In the genomic region with DNA sequence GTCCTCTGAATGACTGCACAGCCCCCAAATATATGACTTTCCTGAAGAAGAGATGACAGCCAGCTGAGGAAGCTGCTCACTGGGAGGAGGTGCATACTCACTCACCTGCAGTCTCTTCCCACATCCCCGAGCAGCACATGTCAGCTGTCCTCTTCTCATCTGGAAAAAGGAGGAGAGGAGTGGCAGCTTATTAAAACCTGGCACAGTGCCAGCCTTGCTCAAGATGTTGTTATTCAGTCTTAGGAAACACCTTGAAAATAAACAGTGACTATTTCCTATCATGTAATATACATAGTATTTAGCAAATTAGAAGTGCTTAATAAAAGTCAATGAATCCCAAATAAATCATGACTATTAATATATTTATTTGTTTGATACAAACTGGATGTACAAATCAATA, we compare ENCODE assay signal across 20 cellular contexts.
DNase-seq lines count a peak whose midpoint lies in the region; ATAC-seq, FAIRE-seq and TF ChIP-seq lines count a peak whose summit lies in the region.
"Had no signal": no experiment of that assay in that cellular context is flagged by ENCODE, and none has a peak within 500 bp of the region (broad histone marks: within the 10 kb centered on the region; RNA-seq: fewer than 3 reads in every experiment).

No MANE protein-coding gene starts in this region.

- CTCF ChIA-PET in endothelial cell of umbilical vein (lab: Charles Lee), result no interaction called here

- no peak for TF ChIP-seq CTCF in cardiac muscle cell (IDR thresholded peaks at IDR 0.05; ENCODE audit: low read depth, low read length)
- no peak for TF ChIP-seq CTCF in left ventricle myocardium inferior (IDR thresholded peaks at IDR 0.05; ENCODE audit: borderline replicate concordance)
- no peak for TF ChIP-seq CTCF in endothelial cell of umbilical vein (IDR thresholded peaks at IDR 0.05; ENCODE audit: extremely low read depth in 1 of 2, insufficient read depth in 1 of 2, low read depth in 1 of 2, low read length in 2 of 2)

- no peak for FAIRE-seq in endothelial cell of umbilical vein (lab: Jason Lieb, UNC)
- no peak for FAIRE-seq in small intestine (lab: Jason Lieb, UNC)
- FAIRE-seq: GM19239, RCC 7860 had no signal

- intact Hi-C loops in left ventricle myocardium inferior (cut with micrococcal nuclease) (no loop called here), endothelial cell of umbilical vein (cut with micrococcal nuclease) (no loop called here)

- DNase-seq in cardiac muscle cell (ENCODE audit: low read depth in 1 of 2, low spot score in 1 of 2) (peak; percentile 1 to 22), left ventricle myocardium inferior (no peak), NCI-H748 (lab: John Stamatoyannopoulos, UW; ENCODE audit: unreplicated experiment) (peak; percentile 70), endothelial cell of umbilical vein (ENCODE audit: low read depth, low spot score) (peak; percentile 15), small intestine (peak; percentile 23)
- DNase-seq in activated naive CD4-positive, alpha-beta T cell (lab: John Stamatoyannopoulos, UW), result no peak
- DNase-seq: activated CD8-positive, alpha-beta memory T cell treated with anti-CD3 and anti-CD28 coated beads for 24 hours; Caco-2; heart right ventricle; kidney glomerular epithelial cell; stimulated activated CD4-positive, alpha-beta T cell treated with anti-CD3 and anti-CD28 coated beads, Interleukin-4, amount 100 ng/mL, for 1 hour; stimulated activated CD8-positive, alpha-beta memory T cell treated with anti-CD3 and anti-CD28 coated beads, Interleukin-4, amount 100 ng/mL, for 48 hours; testis; WERI-Rb-1 had no signal

- no peak for ATAC-seq in GM21423 (IDR thresholded peaks at IDR 0.05; ENCODE audit: unreplicated experiment)
- ATAC-seq in GM18498 (IDR thresholded peaks at IDR 0.05; ENCODE audit: unreplicated experiment), result no peak
- ATAC-seq: heart right ventricle, sciatic nerve had no signal

- no peaks in the 10 kb centered on the region for H3K9me3 ChIP-seq in cardiac muscle cell (ENCODE audit: low read depth)
- H3K9me3 ChIP-seq in left ventricle myocardium inferior (replicated peaks), result peaks cover 7% of the 10 kb centered on the region
- H3K9me3 ChIP-seq in endothelial cell of umbilical vein (replicated peaks; ENCODE audit: control insufficient read depth, insufficient read depth, low read length), result no peaks in the 10 kb centered on the region
- no peaks in the 10 kb centered on the region for H3K9me3 ChIP-seq in small intestine (ENCODE audit: control insufficient read depth, low read depth)
- H3K9me3 ChIP-seq: Caco-2, testis had no signal

- H3K4me2 ChIP-seq in endothelial cell of umbilical vein (ENCODE audit: insufficient read depth, low read length), result no peak overlapping the region

- no peak overlapping the region for H3K4me3 ChIP-seq in cardiac muscle cell
- H3K4me3 ChIP-seq in left ventricle myocardium inferior, result no peak overlapping the region
- no peak overlapping the region for H3K4me3 ChIP-seq in endothelial cell of umbilical vein (replicated peaks in 1 of 3; ENCODE audit: insufficient read depth in 1 of 3, low read depth in 1 of 3, low read length in 3 of 3)
- no peak overlapping the region for H3K4me3 ChIP-seq in small intestine (ENCODE audit: low read depth in 1 of 2, low read length in 2 of 2)
- H3K4me3 ChIP-seq: coronary artery, heart right ventricle, testis had no signal

- no peak for TF ChIP-seq POLR2A in endothelial cell of umbilical vein (IDR thresholded peaks at IDR 0.05; ENCODE audit: low read depth, low read length)

- no TSS peak for BruUV-seq in endothelial cell of umbilical vein (replicated peaks; lab: Mats Ljungman, UMichigan)

- no peaks in the 10 kb centered on the region for H3K79me2 ChIP-seq in endothelial cell of umbilical vein (ENCODE audit: control insufficient read depth, insufficient read depth, low read length)

- H2AFZ ChIP-seq in endothelial cell of umbilical vein (ENCODE audit: low read depth, low read length), result no peak overlapping the region

- no peaks in the 10 kb centered on the region for H3K4me1 ChIP-seq in cardiac muscle cell (ENCODE audit: low read depth)
- no peaks in the 10 kb centered on the region for H3K4me1 ChIP-seq in left ventricle myocardium inferior
- H3K4me1 ChIP-seq in endothelial cell of umbilical vein (ENCODE audit: control insufficient read depth, extremely low read depth, insufficient read depth, low read length), result no peaks in the 10 kb centered on the region
- H3K4me1 ChIP-seq in small intestine (ENCODE audit: control insufficient read depth in 2 of 2, insufficient read depth in 1 of 2, low read depth in 1 of 2, low read length in 1 of 2), result no peaks in the 10 kb centered on the region
- H3K4me1 ChIP-seq: heart right ventricle, testis had no signal

- no peaks in the 10 kb centered on the region for H4K20me1 ChIP-seq in endothelial cell of umbilical vein (replicated peaks; ENCODE audit: control insufficient read depth, extremely low read depth, insufficient read depth, low read length)

- H3K27ac ChIP-seq in cardiac muscle cell (no peak overlapping the region), left ventricle myocardium inferior (replicated peaks) (no peak overlapping the region), endothelial cell of umbilical vein (ENCODE audit: insufficient read depth, low read depth, low read length) (no peak overlapping the region), small intestine (ENCODE audit: low read depth in 1 of 2, low read length in 1 of 2) (no peak overlapping the region)
- H3K27ac ChIP-seq: coronary artery, heart right ventricle, testis, WERI-Rb-1 had no signal

- no peak overlapping the region for H3K9ac ChIP-seq in endothelial cell of umbilical vein (replicated peaks; ENCODE audit: extremely low read depth, insufficient read depth, low read length)

- POLR2A ChIA-PET in endothelial cell of umbilical vein (lab: Charles Lee), result no interaction called here

- 7 to 33% (median 22%) methylated on average over 1 of the region's 1 CpG for WGBS in small intestine, 3 donors

- H3K9me1 ChIP-seq in endothelial cell of umbilical vein (replicated peaks; ENCODE audit: control insufficient read depth, extremely low read depth, insufficient read depth, low read length), result no peaks in the 10 kb centered on the region

- H3K36me3 ChIP-seq in cardiac muscle cell, result no peaks in the 10 kb centered on the region
- H3K36me3 ChIP-seq in left ventricle myocardium inferior, result no peaks in the 10 kb centered on the region
- no peaks in the 10 kb centered on the region for H3K36me3 ChIP-seq in endothelial cell of umbilical vein (ENCODE audit: control insufficient read depth in 2 of 2, extremely low read depth in 1 of 2, insufficient read depth in 2 of 2, low read length in 2 of 2)
- H3K36me3 ChIP-seq in small intestine (ENCODE audit: control insufficient read depth in 2 of 2, insufficient read depth in 2 of 2, low read length in 2 of 2), result no peaks in the 10 kb centered on the region
- H3K36me3 ChIP-seq: heart right ventricle, WERI-Rb-1 had no signal

- H3K27me3 ChIP-seq in cardiac muscle cell (no peaks in the 10 kb centered on the region), left ventricle myocardium inferior (ENCODE audit: low read depth) (no peaks in the 10 kb centered on the region), endothelial cell of umbilical vein (ENCODE audit: control insufficient read depth in 2 of 2, insufficient read depth in 2 of 2, low read length in 2 of 2) (no peaks in the 10 kb centered on the region), small intestine (ENCODE audit: control insufficient read depth in 2 of 2, insufficient read depth in 2 of 2, low read length in 2 of 2) (no peaks in the 10 kb centered on the region)
- H3K27me3 ChIP-seq: heart right ventricle, testis had no signal

- dilution Hi-C loops in endothelial cell of umbilical vein (cut with MboI; ENCODE audit: extremely low pct_ligation_motif_present, low sequenced_read_pairs), result no loop called here

TF ChIP-seq in endothelial cell of umbilical vein, 7 proteins besides CTCF, POLR2A, EP300 and RAD21:
- TF ChIP-seq JUN (IDR thresholded peaks at IDR 0.05; ENCODE audit: borderline replicate concordance, insufficient read depth, insufficient read length, low read depth) (no peak), EZH2 (IDR thresholded peaks at IDR 0.05; ENCODE audit: borderline replicate concordance, low read depth, low read length, severe bottlenecking) (no peak), MYC (IDR thresholded peaks at IDR 0.05; ENCODE audit: low read depth, low read length) (no peak)

Comparison
In these comparisons a context has a peak if more than half of its experiments do, and no peak if none do; other contexts are left out.
1. DNase-seq: peak in cardiac muscle cell (2 of 2), NCI-H748 (single experiment), endothelial cell of umbilical vein (single experiment) and small intestine (single experiment); none in left ventricle myocardium inferior (single experiment) and activated naive CD4-positive, alpha-beta T cell (0 of 4).